In genomic region chr9:21800931-21801682, GRCh38 we compare ENCODE assay signal across 9 cellular contexts. TPM values are rescaled to one million over a fixed set of nuclear protein-coding genes. Genes with fewer than 3 reads are reported as not detected.
DNase-seq lines count a peak whose midpoint lies in the region; ATAC-seq and TF ChIP-seq lines count a peak whose summit lies in the region.
"Had no signal": no experiment of that assay in that cellular context is flagged by ENCODE, and none has a peak within 500 bp of the region (broad histone marks: within the 10 kb centered on the region; RNA-seq: fewer than 3 reads in every experiment).

No MANE protein-coding gene starts in this region.

- WGBS in SK-N-SH (ENCODE audit: low lambda C conversion rate): 86% methylated on average over 10 of the region's 11 CpGs

- H3K27me3 Mint-ChIP-seq in activated T-helper 17 cell treated with anti-CD3 and anti-CD28 coated beads, Interleukin-2, amount 50 U/mL, for 72 hours: peaks cover 22% of the 10 kb centered on the region
- peaks cover 24% of the 10 kb centered on the region for H3K27me3 Mint-ChIP-seq in stimulated activated memory B cell treated with anti-CD40 and anti-IgM and Interleukin-4, amounts not matched to agents 10 μg/mL and 1 μg/mL and 100 μg/mL, for 72 hours

- H3K27me3 ChIP-seq in SK-N-SH (ENCODE audit: insufficient read depth): peaks cover 5% of the 10 kb centered on the region; the same call in 1 of the 2 replicates
- H3K27me3 ChIP-seq in iPS-18a (ENCODE audit: control insufficient read depth, insufficient read depth, low read length): peaks cover 55% of the 10 kb centered on the region

- no peaks in the 10 kb centered on the region for H3K9me2 ChIP-seq in SK-N-SH

- H4K20me1 ChIP-seq in SK-N-SH (ENCODE audit: insufficient read depth): 0 out of 2 replicates have a peak, but pooled peaks cover 4% of the 10 kb centered on the region

- POLR2A ChIA-PET in SK-N-SH (lab: Yijun Ruan, JAX): no interaction called here

- H3K4me3 ChIP-seq in SK-N-SH (ENCODE audit: low read depth in 2 of 2, low read length in 1 of 2) (peak overlapping the region; percentile 78 to 80; a peak in 3 of 4 replicates), iPS-18a (ENCODE audit: low read length) (peak overlapping the region; percentile 79)

- TF ChIP-seq CTCF in SK-N-SH (IDR thresholded peaks at IDR 0.05): no peak

- H3K79me2 ChIP-seq in SK-N-SH (ENCODE audit: insufficient read depth): peaks cover 40% of the 10 kb centered on the region

- H3K36me3 ChIP-seq in SK-N-SH (replicated peaks in 1 of 2; ENCODE audit: control insufficient read depth in 1 of 2, insufficient read depth in 2 of 2, low read length in 1 of 2): no peaks in the 10 kb centered on the region
- H3K36me3 ChIP-seq in iPS-18a (ENCODE audit: control insufficient read depth, low read depth, low read length): peaks cover 11% of the 10 kb centered on the region

- H3K27ac ChIP-seq in SK-N-SH (ENCODE audit: low read depth in 2 of 2, low read length in 1 of 2): no peak overlapping the region
- H3K27ac ChIP-seq in iPS-18a (ENCODE audit: low read length): no peak overlapping the region

- no peaks in the 10 kb centered on the region for H3F3A ChIP-seq in SK-N-SH (replicated peaks; ENCODE audit: insufficient read depth)

- no peak for ATAC-seq in SK-N-SH treated with all-trans-retinoic acid at 6 μM for 48 hours
- no peak for ATAC-seq in activated T-helper 17 cell treated with anti-CD3 and anti-CD28 coated beads, Interleukin-2, amount 50 U/mL, for 72 hours (replicated peaks)
- no peak for ATAC-seq in stimulated activated memory B cell treated with anti-CD40 and anti-IgM and Interleukin-4, amounts not matched to agents 10 μg/mL and 1 μg/mL and 100 μg/mL, for 72 hours
- ATAC-seq in GM21360 (IDR thresholded peaks at IDR 0.05; ENCODE audit: unreplicated experiment): no peak

- DNase-seq in SK-N-SH (no peak), T-helper 9 cell (no peak), dedifferentiated amniotic fluid mesenchymal stem cell (ENCODE audit: extremely low spot score) (no peak)
- DNase-seq: activated CD4-positive, alpha-beta T cell treated with anti-CD3 and anti-CD28 coated beads, Interleukin-2, amount 50 U/mL, for 4 hours had no signal

- CTCF ChIA-PET in SK-N-SH (lab: Yijun Ruan, JAX): interaction anchor here (1.5 to 1.8 kb wide), 2 partner anchors 11 to 207 kb away, joined by 5 to 6 read pairs; no protein-coding TSS in a partner anchor

- peaks cover 17% of the 10 kb centered on the region for H3K4me1 Mint-ChIP-seq in activated T-helper 17 cell treated with anti-CD3 and anti-CD28 coated beads, Interleukin-2, amount 50 U/mL, for 72 hours
- H3K4me1 Mint-ChIP-seq in stimulated activated memory B cell treated with anti-CD40 and anti-IgM and Interleukin-4, amounts not matched to agents 10 μg/mL and 1 μg/mL and 100 μg/mL, for 72 hours: peaks cover 35% of the 10 kb centered on the region

- H3K9me3 Mint-ChIP-seq in activated T-helper 17 cell treated with anti-CD3 and anti-CD28 coated beads, Interleukin-2, amount 50 U/mL, for 72 hours: no peaks in the 10 kb centered on the region
- H3K9me3 Mint-ChIP-seq in stimulated activated memory B cell treated with anti-CD40 and anti-IgM and Interleukin-4, amounts not matched to agents 10 μg/mL and 1 μg/mL and 100 μg/mL, for 72 hours: no peaks in the 10 kb centered on the region

- no peak for TF ChIP-seq RAD21 in SK-N-SH (IDR thresholded peaks at IDR 0.05; ENCODE audit: low read length)

- H3K4me1 ChIP-seq in SK-N-SH (ENCODE audit: control insufficient read depth in 1 of 2, insufficient read depth in 2 of 2, low read depth in 1 of 2, low read length in 1 of 2) (peaks cover 0 to 11% of the 10 kb centered on the region in 2 experiments; a peak in 1 of 4 replicates), iPS-18a (ENCODE audit: control insufficient read depth, low read depth, low read length) (peaks cover 26% of the 10 kb centered on the region)

- peaks cover 28% of the 10 kb centered on the region for H3K36me3 Mint-ChIP-seq in activated T-helper 17 cell treated with anti-CD3 and anti-CD28 coated beads, Interleukin-2, amount 50 U/mL, for 72 hours (ENCODE audit: low read depth)
- H3K36me3 Mint-ChIP-seq in stimulated activated memory B cell treated with anti-CD40 and anti-IgM and Interleukin-4, amounts not matched to agents 10 μg/mL and 1 μg/mL and 100 μg/mL, for 72 hours: peaks cover 6% of the 10 kb centered on the region

- no peak for TF ChIP-seq EP300 in SK-N-SH (IDR thresholded peaks at IDR 0.05; ENCODE audit: borderline replicate concordance in 1 of 2, low read depth in 1 of 2, low read length in 1 of 2)

- peak overlapping the region; percentile 97 for H3K27ac Mint-ChIP-seq in activated T-helper 17 cell treated with anti-CD3 and anti-CD28 coated beads, Interleukin-2, amount 50 U/mL, for 72 hours
- H3K27ac Mint-ChIP-seq in stimulated activated memory B cell treated with anti-CD40 and anti-IgM and Interleukin-4, amounts not matched to agents 10 μg/mL and 1 μg/mL and 100 μg/mL, for 72 hours: peak overlapping the region; percentile 96

- peak overlapping the region; percentile 98; the same call in 1 of the 2 replicates for H2AFZ ChIP-seq in SK-N-SH (ENCODE audit: low read depth)

- H3K4me3 Mint-ChIP-seq in activated T-helper 17 cell treated with anti-CD3 and anti-CD28 coated beads, Interleukin-2, amount 50 U/mL, for 72 hours: peak overlapping the region; percentile 97
- H3K4me3 Mint-ChIP-seq in stimulated activated memory B cell treated with anti-CD40 and anti-IgM and Interleukin-4, amounts not matched to agents 10 μg/mL and 1 μg/mL and 100 μg/mL, for 72 hours: peak overlapping the region; percentile 100

- H3K9me3 ChIP-seq in SK-N-SH (no peaks in the 10 kb centered on the region), iPS-18a (ENCODE audit: control insufficient read depth, low read depth, low read length) (no peaks in the 10 kb centered on the region)

- H3K4me2 ChIP-seq in SK-N-SH: peak overlapping the region; percentile 88

- no peak overlapping the region for H3K9ac ChIP-seq in SK-N-SH
- peak overlapping the region; percentile 92 for H3K9ac ChIP-seq in iPS-18a (ENCODE audit: low read length)

TF ChIP-seq in SK-N-SH, 30 proteins besides CTCF, POLR2A, EP300 and RAD21:
- TF ChIP-seq FOSL2 (IDR thresholded peaks at IDR 0.05; ENCODE audit: borderline replicate concordance, low read depth) (no peak), USF2 (IDR thresholded peaks at IDR 0.05; ENCODE audit: borderline replicate concordance, low read depth, low read length) (no peak), NFIC (IDR thresholded peaks at IDR 0.05; ENCODE audit: borderline replicate concordance) (no peak)
TF ChIP-seq in SK-N-SH: peak in this region for 0.

TF ChIP-seq in SK-N-SH treated with all-trans-retinoic acid at 6 μM for 48 hours, 23 proteins besides CTCF, POLR2A, EP300 and RAD21 (continues in another document):
- TF ChIP-seq SNAI2 (CRISPR knock-in tag; IDR thresholded peaks at IDR 0.05): no peak
- TF ChIP-seq ISL1 (CRISPR knock-in tag; IDR thresholded peaks at IDR 0.05): no peak
- no peak for TF ChIP-seq TSHZ2 (CRISPR knock-in tag; IDR thresholded peaks at IDR 0.05)
- no peak for TF ChIP-seq BACH2 (CRISPR knock-in tag; IDR thresholded peaks at IDR 0.05; ENCODE audit: borderline replicate concordance)
- TF ChIP-seq ZFP30 (CRISPR knock-in tag; IDR thresholded peaks at IDR 0.05): no peak
- no peak for TF ChIP-seq ZNF70 (CRISPR knock-in tag; IDR thresholded peaks at IDR 0.05)
- no peak for TF ChIP-seq PPARA (CRISPR knock-in tag; IDR thresholded peaks at IDR 0.05; ENCODE audit: borderline replicate concordance)
- no peak for TF ChIP-seq CREB5 (CRISPR knock-in tag; IDR thresholded peaks at IDR 0.05; ENCODE audit: low read depth)

RNA-seq across cellular contexts. Expression of gene MTAP, which starts 1.3 kb away (rescaled TPM):
- polyA plus RNA-seq in SK-N-SH (2012; rRNA removed): 9.8 and 12.6 TPM in 2 replicates
- polyA plus RNA-seq in SK-N-SH (2012; cell fraction: cytosol; rRNA removed): 10.3 and 13.1 TPM in 2 replicates
- 8.4 and 15.9 TPM in 2 replicates for polyA plus RNA-seq in SK-N-SH (2012; cell fraction: nucleus; rRNA removed)
- total RNA-seq in activated T-helper 17 cell treated with anti-CD3 and anti-CD28 coated beads, Interleukin-2, amount 50 U/mL, for 72 hours: 10 to 100 TPM; 41.2 to 62.0 TPM
